ENCODE assay signal across 27 cellular contexts in the genomic region with DNA sequence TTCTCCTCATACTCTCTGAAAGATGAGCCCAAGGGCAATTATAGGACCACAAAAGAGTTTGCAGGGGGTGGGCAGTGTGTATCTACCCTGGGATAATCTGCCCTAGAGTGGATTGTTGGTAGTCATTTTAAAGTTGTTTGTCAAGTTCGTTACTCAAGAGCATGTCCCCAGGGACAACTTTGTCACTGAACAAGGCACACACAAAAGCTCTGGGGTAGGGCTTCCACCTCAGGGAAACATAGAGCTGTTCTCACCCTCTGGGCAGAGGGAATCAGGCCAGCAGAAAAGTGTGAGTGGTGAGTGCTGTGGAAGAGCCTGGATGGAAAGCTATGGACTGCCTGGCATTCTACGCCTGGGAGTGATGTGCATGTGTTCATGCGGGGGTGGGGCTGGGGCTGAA. TPM values are rescaled to one million over a fixed set of nuclear protein-coding genes. Genes with fewer than 3 reads are reported as not detected.
A peak's percentile ranks its signal among the peaks of the same experiment; 100 is the strongest.
DNase-seq lines count a peak whose midpoint lies in the region; TF ChIP-seq lines count a peak whose summit lies in the region.
"Had no signal": no experiment of that assay in that cellular context is flagged by ENCODE, and none has a peak within 500 bp of the region (broad histone marks: within the 10 kb centered on the region; RNA-seq: fewer than 3 reads in every experiment).

No MANE protein-coding gene starts in this region.

- H2BK15ac ChIP-seq in neuronal stem cell (ENCODE audit: low read length) = no peak overlapping the region

- H3K4me3 ChIP-seq in NB4 (ENCODE audit: low read depth, low read length) (no peak overlapping the region), neuronal stem cell (ENCODE audit: low read length in 2 of 2) (no peak overlapping the region), Caco-2 (ENCODE audit: low read depth, low read length) (no peak overlapping the region)
- H3K4me3 ChIP-seq: ovary, skin epidermis, vagina had no signal

- no peak overlapping the region for H3K23ac ChIP-seq in neuronal stem cell (ENCODE audit: low read depth, low read length, poor library complexity)

- H2BK5ac ChIP-seq in neuronal stem cell (ENCODE audit: low read length) = no peak overlapping the region

- H3K9me3 ChIP-seq in neuronal stem cell (replicated peaks in 1 of 2; ENCODE audit: control insufficient read depth in 2 of 2, insufficient read depth in 1 of 2, low read depth in 1 of 2, low read length in 2 of 2) = no peaks in the 10 kb centered on the region
- no peaks in the 10 kb centered on the region for H3K9me3 ChIP-seq in Caco-2
- H3K9me3 ChIP-seq: ovary, vagina had no signal

- no peak overlapping the region for H3K4me2 ChIP-seq in neuronal stem cell (ENCODE audit: insufficient read depth, low read length, poor library complexity, severe bottlenecking)

- no CpG with 5 or more reads among the region's 3 CpGs for WGBS in neuronal stem cell (ENCODE audit: extremely low coverage in 2 of 2, insufficient read length in 2 of 2, insufficient replicate concordance in 1 of 2), 2 donors

- TF ChIP-seq CTCF in NB4 (IDR thresholded peaks at IDR 0.05; ENCODE audit: low read depth, low read length) = no peak
- TF ChIP-seq CTCF in Caco-2 (IDR thresholded peaks at IDR 0.05; ENCODE audit: insufficient read depth in 1 of 2, low read depth in 1 of 2, low read length in 1 of 2, severe bottlenecking in 1 of 2, unreplicated experiment in 1 of 2) = no peak

- DNase-seq in NCI-H2081 (lab: John Stamatoyannopoulos, UW) = peak; percentile 41 to 48
- DNase-seq in NCI-H2081 treated with DMSO at 0.1 percent for 48 hours (lab: John Stamatoyannopoulos, UW) = no peak
- DNase-seq in NB4 (ENCODE audit: low read depth) = peak; percentile 30
- DNase-seq in NCI-H748 treated with DMSO at 0.1 percent for 48 hours (lab: John Stamatoyannopoulos, UW) = peak; percentile 69
- no peak for DNase-seq in neuronal stem cell (ENCODE audit: low spot score)
- DNase-seq in Caco-2 = no peak
- no peak for DNase-seq in ACHN
- DNase-seq in OCI-M2 (lab: John Stamatoyannopoulos, UW; ENCODE audit: unreplicated experiment) = no peak
- DNase-seq: activated CD4-positive, alpha-beta T cell treated with anti-CD3 and anti-CD28 coated beads, Interleukin-2, amount 50 U/mL, for 1 hour; activated naive CD4-positive, alpha-beta T cell treated with Interleukin-2 at 50 U/mL for 16 hours; activated T-cell treated with anti-CD3 and anti-CD28 coated beads, Interleukin-2, amount 50 U/mL, for 4 hours; AML-193; CD8-positive, alpha-beta memory T cell; DMS53; H9; natural killer cell; NCI-H146; NCI-H446 treated with DMSO at 0.1 percent for 48 hours; ovary; SIG-M5; stimulated activated naive CD8-positive, alpha-beta T cell treated with anti-CD3 and anti-CD28 coated beads, Interleukin-15, amount 100 ng/mL, for 72 hours; SW 1271; T1000 had no signal

- no peak overlapping the region for H2BK120ac ChIP-seq in neuronal stem cell (ENCODE audit: low read depth, low read length)

- H3K27me3 Mint-ChIP-seq in Caco-2 (ENCODE audit: insufficient read depth, unreplicated experiment) = peaks cover 4% of the 10 kb centered on the region
- H3K27me3 Mint-ChIP-seq: stimulated activated naive CD8-positive, alpha-beta T cell treated with anti-CD3 and anti-CD28 coated beads, Interleukin-15, amount 100 ng/mL, for 72 hours had no signal

- no peak for TF ChIP-seq POLR2A in NB4 (IDR thresholded peaks at IDR 0.05; ENCODE audit: extremely low read depth, insufficient read length)

- intact Hi-C loops in Caco-2 (cut with micrococcal nuclease; ENCODE audit: unreplicated experiment) = no loop called here

- H3K18ac ChIP-seq in neuronal stem cell (ENCODE audit: low read length) = peak overlapping the region; percentile 11

- H3K14ac ChIP-seq in neuronal stem cell (ENCODE audit: low read length) = no peak overlapping the region

- in situ Hi-C loops in ACHN (cut with HindIII; ENCODE audit: low pct_ligation_motif_present, low pct_unique_long_range_greater_than_20kb, low sequenced_read_pairs) = no loop called here

- no peak overlapping the region for H4K91ac ChIP-seq in neuronal stem cell (ENCODE audit: low read depth, low read length, poor library complexity)

- no peak overlapping the region for H3K4ac ChIP-seq in neuronal stem cell (ENCODE audit: low read length)

- H3K27me3 ChIP-seq in neuronal stem cell (ENCODE audit: control insufficient read depth in 3 of 3, insufficient read depth in 3 of 3, low read depth in 1 of 3, low read length in 3 of 3) (no peaks in the 10 kb centered on the region), Caco-2 (replicated peaks; ENCODE audit: control insufficient read depth, insufficient read depth, low read length) (no peaks in the 10 kb centered on the region)
- H3K27me3 ChIP-seq: ovary, vagina had no signal

- no peaks in the 10 kb centered on the region for H3K36me3 Mint-ChIP-seq in Caco-2 (ENCODE audit: insufficient read depth, unreplicated experiment)
- H3K36me3 Mint-ChIP-seq: brain, natural killer cell, WTC11 had no signal

- H4K8ac ChIP-seq in neuronal stem cell (ENCODE audit: low read depth, low read length) = no peak overlapping the region

- CTCF ChIA-PET in Caco-2 (lab: Charles Lee) = no interaction called here

- H3K27ac Mint-ChIP-seq in Caco-2 (ENCODE audit: unreplicated experiment) = no peak overlapping the region
- H3K27ac Mint-ChIP-seq: CD8-positive, alpha-beta memory T cell; natural killer cell; WTC11 had no signal

- no peaks in the 10 kb centered on the region for H3K79me1 ChIP-seq in neuronal stem cell (ENCODE audit: low read depth, low read length)

- H2AK5ac ChIP-seq in neuronal stem cell (ENCODE audit: low read depth, low read length) = no peak overlapping the region

- H3K36me3 ChIP-seq in neuronal stem cell (replicated peaks in 1 of 2; ENCODE audit: control insufficient read depth in 2 of 2, insufficient read depth in 2 of 2, low read length in 2 of 2) (no peaks in the 10 kb centered on the region), Caco-2 (ENCODE audit: control insufficient read depth, insufficient read depth, low read length) (no peaks in the 10 kb centered on the region)
- H3K36me3 ChIP-seq: ovary, vagina had no signal

- no peak overlapping the region for H3K9ac ChIP-seq in neuronal stem cell (ENCODE audit: low read depth, low read length, poor library complexity)

- no peak overlapping the region for H3K4me3 Mint-ChIP-seq in Caco-2 (ENCODE audit: unreplicated experiment)
- H3K4me3 Mint-ChIP-seq: activated T-cell treated with anti-CD3 and anti-CD28 coated beads, Interleukin-2, amount 50 U/mL, for 4 hours; brain; CD8-positive, alpha-beta memory T cell; H9; natural killer cell; stimulated activated naive CD8-positive, alpha-beta T cell treated with anti-CD3 and anti-CD28 coated beads, Interleukin-15, amount 100 ng/mL, for 72 hours; WTC11 had no signal

- no peak overlapping the region for H2BK12ac ChIP-seq in neuronal stem cell (ENCODE audit: low read length)

- BruUV-seq in Caco-2 (replicated peaks; lab: Mats Ljungman, UMichigan) = no TSS peak

- peaks cover 1 to 6% of the 10 kb centered on the region in 2 donors for H3K4me1 ChIP-seq in neuronal stem cell (ENCODE audit: control insufficient read depth in 2 of 2, insufficient read depth in 1 of 2, low read depth in 1 of 2, low read length in 2 of 2)
- H3K4me1 ChIP-seq in Caco-2 = no peaks in the 10 kb centered on the region; the same call in 1 of the 2 replicates
- H3K4me1 ChIP-seq: vagina had no signal

- no peaks in the 10 kb centered on the region for H3K9me3 Mint-ChIP-seq in Caco-2 (ENCODE audit: unreplicated experiment)
- H3K9me3 Mint-ChIP-seq: activated T-cell treated with anti-CD3 and anti-CD28 coated beads, Interleukin-2, amount 50 U/mL, for 4 hours; CD8-positive, alpha-beta memory T cell; natural killer cell; stimulated activated naive CD8-positive, alpha-beta T cell treated with anti-CD3 and anti-CD28 coated beads, Interleukin-15, amount 100 ng/mL, for 72 hours had no signal

- POLR2A ChIA-PET in Caco-2 (lab: Charles Lee) = no interaction called here

- no peak overlapping the region for H3K27ac ChIP-seq in neuronal stem cell (replicated peaks; ENCODE audit: low read length)
- H3K27ac ChIP-seq: ovary, skin epidermis, vagina had no signal

- no peaks in the 10 kb centered on the region for H3K4me1 Mint-ChIP-seq in Caco-2 (ENCODE audit: low read depth, unreplicated experiment)
- H3K4me1 Mint-ChIP-seq: natural killer cell had no signal

- H2AFZ ChIP-seq in neuronal stem cell (ENCODE audit: low read length) = peak overlapping the region; percentile 13

RNA-seq across cellular contexts. Expression of a gene that starts 23.3 kb away (rescaled TPM):
- polyA plus RNA-seq in neuronal stem cell (2013, experiment 1 of 2) = 17.2 TPM
- 17.0 TPM for polyA plus RNA-seq in neuronal stem cell (2013, experiment 2 of 2)
- 19.3 and 22.3 TPM in 2 replicates for total RNA-seq in Caco-2 (2022)

Comparison
In these comparisons a context has a peak if more than half of its experiments do, and no peak if none do; other contexts are left out.
1. DNase-seq: peak in NCI-H2081 (2 of 2), NB4 (single experiment) and NCI-H748 treated with DMSO at 0.1 percent for 48 hours (single experiment); none in NCI-H2081 treated with DMSO at 0.1 percent for 48 hours (single experiment), neuronal stem cell (single experiment), Caco-2 (0 of 2), ACHN (single experiment) and OCI-M2 (single experiment).